ENCODE assay signal across 1 cellular context in genomic region chr21:16570856-16571255, GRCh38.
TF ChIP-seq lines count a peak whose summit lies in the region.

No MANE protein-coding gene starts in this region.

TF ChIP-seq in GM23338, 12 proteins besides CTCF, POLR2A, EP300 and RAD21 (continued from another document):
- TF ChIP-seq, protein P1, sequence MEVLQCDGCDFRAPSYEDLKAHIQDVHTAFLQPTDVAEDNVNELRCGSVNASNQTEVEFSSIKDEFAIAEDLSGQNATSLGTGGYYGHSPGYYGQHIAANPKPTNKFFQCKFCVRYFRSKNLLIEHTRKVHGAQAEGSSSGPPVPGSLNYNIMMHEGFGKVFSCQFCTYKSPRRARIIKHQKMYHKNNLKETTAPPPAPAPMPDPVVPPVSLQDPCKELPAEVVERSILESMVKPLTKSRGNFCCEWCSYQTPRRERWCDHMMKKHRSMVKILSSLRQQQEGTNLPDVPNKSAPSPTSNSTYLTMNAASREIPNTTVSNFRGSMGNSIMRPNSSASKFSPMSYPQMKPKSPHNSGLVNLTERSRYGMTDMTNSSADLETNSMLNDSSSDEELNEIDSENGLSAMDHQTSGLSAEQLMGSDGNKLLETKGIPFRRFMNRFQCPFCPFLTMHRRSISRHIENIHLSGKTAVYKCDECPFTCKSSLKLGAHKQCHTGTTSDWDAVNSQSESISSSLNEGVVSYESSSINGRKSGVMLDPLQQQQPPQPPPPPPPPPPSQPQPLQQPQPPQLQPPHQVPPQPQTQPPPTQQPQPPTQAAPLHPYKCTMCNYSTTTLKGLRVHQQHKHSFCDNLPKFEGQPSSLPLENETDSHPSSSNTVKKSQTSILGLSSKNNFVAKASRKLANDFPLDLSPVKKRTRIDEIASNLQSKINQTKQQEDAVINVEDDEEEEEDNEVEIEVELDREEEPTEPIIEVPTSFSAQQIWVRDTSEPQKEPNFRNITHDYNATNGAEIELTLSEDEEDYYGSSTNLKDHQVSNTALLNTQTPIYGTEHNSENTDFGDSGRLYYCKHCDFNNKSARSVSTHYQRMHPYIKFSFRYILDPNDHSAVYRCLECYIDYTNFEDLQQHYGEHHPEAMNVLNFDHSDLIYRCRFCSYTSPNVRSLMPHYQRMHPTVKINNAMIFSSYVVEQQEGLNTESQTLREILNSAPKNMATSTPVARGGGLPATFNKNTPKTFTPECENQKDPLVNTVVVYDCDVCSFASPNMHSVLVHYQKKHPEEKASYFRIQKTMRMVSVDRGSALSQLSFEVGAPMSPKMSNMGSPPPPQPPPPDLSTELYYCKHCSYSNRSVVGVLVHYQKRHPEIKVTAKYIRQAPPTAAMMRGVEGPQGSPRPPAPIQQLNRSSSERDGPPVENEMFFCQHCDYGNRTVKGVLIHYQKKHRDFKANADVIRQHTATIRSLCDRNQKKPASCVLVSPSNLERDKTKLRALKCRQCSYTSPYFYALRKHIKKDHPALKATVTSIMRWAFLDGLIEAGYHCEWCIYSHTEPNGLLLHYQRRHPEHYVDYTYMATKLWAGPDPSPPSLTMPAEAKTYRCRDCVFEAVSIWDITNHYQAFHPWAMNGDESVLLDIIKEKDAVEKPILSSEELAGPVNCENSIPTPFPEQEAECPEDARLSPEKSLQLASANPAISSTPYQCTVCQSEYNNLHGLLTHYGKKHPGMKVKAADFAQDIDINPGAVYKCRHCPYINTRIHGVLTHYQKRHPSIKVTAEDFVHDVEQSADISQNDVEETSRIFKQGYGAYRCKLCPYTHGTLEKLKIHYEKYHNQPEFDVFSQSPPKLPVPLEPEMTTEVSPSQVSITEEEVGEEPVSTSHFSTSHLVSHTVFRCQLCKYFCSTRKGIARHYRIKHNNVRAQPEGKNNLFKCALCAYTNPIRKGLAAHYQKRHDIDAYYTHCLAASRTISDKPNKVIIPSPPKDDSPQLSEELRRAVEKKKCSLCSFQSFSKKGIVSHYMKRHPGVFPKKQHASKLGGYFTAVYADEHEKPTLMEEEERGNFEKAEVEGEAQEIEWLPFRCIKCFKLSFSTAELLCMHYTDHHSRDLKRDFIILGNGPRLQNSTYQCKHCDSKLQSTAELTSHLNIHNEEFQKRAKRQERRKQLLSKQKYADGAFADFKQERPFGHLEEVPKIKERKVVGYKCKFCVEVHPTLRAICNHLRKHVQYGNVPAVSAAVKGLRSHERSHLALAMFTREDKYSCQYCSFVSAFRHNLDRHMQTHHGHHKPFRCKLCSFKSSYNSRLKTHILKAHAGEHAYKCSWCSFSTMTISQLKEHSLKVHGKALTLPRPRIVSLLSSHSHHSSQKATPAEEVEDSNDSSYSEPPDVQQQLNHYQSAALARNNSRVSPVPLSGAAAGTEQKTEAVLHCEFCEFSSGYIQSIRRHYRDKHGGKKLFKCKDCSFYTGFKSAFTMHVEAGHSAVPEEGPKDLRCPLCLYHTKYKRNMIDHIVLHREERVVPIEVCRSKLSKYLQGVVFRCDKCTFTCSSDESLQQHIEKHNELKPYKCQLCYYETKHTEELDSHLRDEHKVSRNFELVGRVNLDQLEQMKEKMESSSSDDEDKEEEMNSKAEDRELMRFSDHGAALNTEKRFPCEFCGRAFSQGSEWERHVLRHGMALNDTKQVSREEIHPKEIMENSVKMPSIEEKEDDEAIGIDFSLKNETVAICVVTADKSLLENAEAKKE (CRISPR knock-in tag; IDR thresholded peaks at IDR 0.05) = no peak
- TF ChIP-seq EZH2 (IDR thresholded peaks at IDR 0.05; ENCODE audit: low read depth, unreplicated experiment) (no peak), ETS1 (IDR thresholded peaks at IDR 0.05) (no peak), ZNF331 (CRISPR knock-in tag; IDR thresholded peaks at IDR 0.05; ENCODE audit: low read depth) (no peak), REST (IDR thresholded peaks at IDR 0.05; ENCODE audit: unreplicated experiment) (no peak), JUNB (IDR thresholded peaks at IDR 0.05; ENCODE audit: unreplicated experiment) (no peak), ZNF114 (CRISPR knock-in tag; IDR thresholded peaks at IDR 0.05) (no peak), CREB1 (CRISPR knock-in tag; IDR thresholded peaks at IDR 0.05; ENCODE audit: low read depth) (no peak), EZH2phosphoT487 (IDR thresholded peaks at IDR 0.05; ENCODE audit: unreplicated experiment) (no peak), STAT1 (IDR thresholded peaks at IDR 0.05; ENCODE audit: unreplicated experiment) (no peak), NANOG (IDR thresholded peaks at IDR 0.05; ENCODE audit: borderline replicate concordance) (no peak)
